22 cellular contexts compared by ENCODE assay signal in genomic region chr1:177620636-177621190, GRCh38.
DNase-seq lines count a peak whose midpoint lies in the region; TF ChIP-seq lines count a peak whose summit lies in the region.
"Had no signal": no experiment of that assay in that cellular context is flagged by ENCODE, and none has a peak within 500 bp of the region (broad histone marks: within the 10 kb centered on the region; RNA-seq: fewer than 3 reads in every experiment).

No MANE protein-coding gene starts in this region.

- no peaks in the 10 kb centered on the region for H3K36me3 ChIP-seq in kidney epithelial cell (ENCODE audit: control insufficient read depth, insufficient read depth, low read length)
- H3K36me3 ChIP-seq: lower lobe of right lung, SJCRH30, transverse colon had no signal

- no peak for TF ChIP-seq CTCF in choroid plexus epithelial cell (conservative IDR thresholded peaks at IDR 0.05; ENCODE audit: low read depth, low read length)
- no peak for TF ChIP-seq CTCF in kidney epithelial cell (IDR thresholded peaks at IDR 0.05; ENCODE audit: insufficient read depth, low read length, poor library complexity, severe bottlenecking)

- peak; percentile 38 for DNase-seq in NCI-H82 (lab: John Stamatoyannopoulos, UW)
- DNase-seq in NCI-H82 treated with DMSO at 0.1 percent for 48 hours (lab: John Stamatoyannopoulos, UW; ENCODE audit: unreplicated experiment): no peak
- peak; percentile 22 for DNase-seq in choroid plexus epithelial cell (ENCODE audit: low read depth)
- DNase-seq in kidney epithelial cell (ENCODE audit: low read depth): peak; percentile 25
- DNase-seq in NCI-H446 (lab: John Stamatoyannopoulos, UW): no peak
- no peak for DNase-seq in dermis blood vessel endothelial cell
- no peak for DNase-seq in NCI-H446 treated with DMSO at 0.1 percent for 48 hours (lab: John Stamatoyannopoulos, UW)
- no peak for DNase-seq in hypothalamus (lab: John Stamatoyannopoulos, UW)
- DNase-seq: 8988T; activated B cell treated with CpG ODN at 0.5 μM for 24 hours; activated CD8-positive, alpha-beta T cell treated with anti-CD3 and anti-CD28 coated beads for 36 hours; activated naive CD4-positive, alpha-beta T cell treated with anti-CD3 and anti-CD28 coated beads, Interleukin-2, amount 10 ng/mL, durations not matched to agents 7 days and 5 days; activated T-cell treated with anti-CD3 and anti-CD28 coated beads, Interleukin-2, amount 50 U/mL, for 48 hours; cortex of kidney; H9; lower lobe of right lung; NCI-H1105; NCI-H748 treated with DMSO at 0.1 percent for 48 hours; SJCRH30; stimulated activated CD4-positive, alpha-beta T cell treated with anti-CD3 and anti-CD28 coated beads, Interleukin-2, amount 100 ng/mL, for 24 hours; transverse colon had no signal

- H3K4me3 ChIP-seq in choroid plexus epithelial cell (ENCODE audit: low read depth, low read length) (no peak overlapping the region), kidney epithelial cell (ENCODE audit: low read depth, low read length) (no peak overlapping the region)
- H3K4me3 ChIP-seq: lower lobe of right lung, PC-9, SJCRH30, transverse colon had no signal

- H3K27me3 ChIP-seq in kidney epithelial cell (ENCODE audit: control insufficient read depth, insufficient read depth, low read length): no peaks in the 10 kb centered on the region
- H3K27me3 ChIP-seq: SJCRH30, transverse colon had no signal

Comparison
In these comparisons a context has a peak if more than half of its experiments do, and no peak if none do; other contexts are left out.
1. DNase-seq: peak in NCI-H82 (single experiment), choroid plexus epithelial cell (single experiment) and kidney epithelial cell (single experiment); none in NCI-H82 treated with DMSO at 0.1 percent for 48 hours (single experiment), NCI-H446 (0 of 2), dermis blood vessel endothelial cell (single experiment), NCI-H446 treated with DMSO at 0.1 percent for 48 hours (single experiment) and hypothalamus (0 of 51).